Comparison of ENCODE assay signal across 1 cellular context in the genomic region with DNA sequence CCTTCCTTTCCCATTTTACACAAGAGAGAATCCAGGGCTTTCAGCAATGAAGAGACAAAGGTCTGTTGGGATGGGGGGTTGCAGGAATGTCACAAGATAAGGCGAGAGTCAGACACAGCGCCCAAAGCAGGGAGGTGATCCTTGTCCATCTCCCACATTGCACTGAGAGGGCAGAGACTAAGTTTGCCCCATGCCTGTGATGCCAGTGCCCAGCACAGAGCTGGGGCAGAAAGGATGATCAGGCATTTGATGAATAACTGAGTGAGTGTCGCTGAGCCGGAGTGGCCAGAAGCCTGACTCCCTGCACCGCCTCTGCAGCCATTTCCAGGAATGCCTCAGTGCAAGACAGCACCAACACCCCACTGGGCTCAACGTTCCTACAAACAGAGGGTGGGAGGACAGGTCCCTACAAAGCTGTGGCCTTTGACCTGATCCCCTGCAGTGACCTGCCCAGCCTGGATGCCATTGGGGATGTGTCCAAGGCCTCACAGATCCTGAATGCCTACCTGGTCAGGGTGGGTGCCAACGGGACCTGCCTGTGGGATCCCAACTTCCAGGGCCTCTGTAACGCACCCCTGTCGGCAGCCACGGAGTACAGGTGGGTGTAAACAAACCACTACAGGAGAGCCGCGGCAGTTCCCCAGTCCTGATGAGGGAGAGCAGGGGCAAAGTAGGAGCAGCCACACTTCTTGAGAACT.
A peak's percentile ranks its signal among the peaks of the same experiment; 100 is the strongest.
TF ChIP-seq lines count a peak whose summit lies in the region.

No MANE protein-coding gene starts in this region.

TF ChIP-seq in HepG2, 621 proteins besides CTCF, POLR2A, EP300 and RAD21 (continued from another document and continues in another):
- TF ChIP-seq BCL3 (CRISPR knock-in tag; IDR thresholded peaks at IDR 0.05) (no peak), EED (CRISPR knock-in tag; IDR thresholded peaks at IDR 0.05) (no peak), BRCA1 (CRISPR knock-in tag; IDR thresholded peaks at IDR 0.05) (no peak), PRDM4 (CRISPR knock-in tag; IDR thresholded peaks at IDR 0.05; ENCODE audit: borderline replicate concordance) (no peak), BRD4 (CRISPR knock-in tag; IDR thresholded peaks at IDR 0.05) (no peak; the same call in 1 of the 2 replicates), ZNF274 (CRISPR knock-in tag; IDR thresholded peaks at IDR 0.05) (0 out of 2 replicates have a peak, but pooled peaks have one; percentile 61), EEA1 (CRISPR knock-in tag; IDR thresholded peaks at IDR 0.05; ENCODE audit: borderline replicate concordance) (no peak), ATF7 (IDR thresholded peaks at IDR 0.05) (no peak), ATF7 (CRISPR knock-in tag; IDR thresholded peaks at IDR 0.05) (no peak), SRSF9 (IDR thresholded peaks at IDR 0.05; ENCODE audit: borderline replicate concordance, insufficient read depth, low read depth, low read length, poor library complexity, severe bottlenecking) (no peak), ERF (CRISPR knock-in tag; IDR thresholded peaks at IDR 0.05) (no peak), HOXA5 (CRISPR knock-in tag; IDR thresholded peaks at IDR 0.05) (no peak), ZKSCAN5 (CRISPR knock-in tag; IDR thresholded peaks at IDR 0.05) (no peak), ELF4 (CRISPR knock-in tag; IDR thresholded peaks at IDR 0.05; ENCODE audit: borderline replicate concordance) (no peak), ZNF605 (CRISPR knock-in tag; IDR thresholded peaks at IDR 0.05) (no peak), SNAI1 (CRISPR knock-in tag; IDR thresholded peaks at IDR 0.05; ENCODE audit: borderline replicate concordance) (no peak), ZMYM4 (CRISPR knock-in tag; IDR thresholded peaks at IDR 0.05) (peak; percentile 34; the same call in 1 of the 2 replicates), MLX (CRISPR knock-in tag; IDR thresholded peaks at IDR 0.05) (no peak), MEF2D (CRISPR knock-in tag; IDR thresholded peaks at IDR 0.05) (no peak), ZNF547 (CRISPR knock-in tag; IDR thresholded peaks at IDR 0.05) (no peak), CEBPG (CRISPR knock-in tag; IDR thresholded peaks at IDR 0.05) (peak; percentile 60), ZNF451 (CRISPR knock-in tag; IDR thresholded peaks at IDR 0.05) (no peak), DMAP1 (CRISPR knock-in tag; IDR thresholded peaks at IDR 0.05) (peak; percentile 60; the same call in 1 of the 2 replicates), MEIS2 (CRISPR knock-in tag; IDR thresholded peaks at IDR 0.05) (no peak), HDAC6 (IDR thresholded peaks at IDR 0.05; ENCODE audit: low read depth, low read length) (no peak), NFRKB (IDR thresholded peaks at IDR 0.05) (no peak), ZNF570 (CRISPR knock-in tag; IDR thresholded peaks at IDR 0.05; ENCODE audit: borderline replicate concordance) (no peak), NFIC (IDR thresholded peaks at IDR 0.05; ENCODE audit: low read length) (no peak), RBM39 (IDR thresholded peaks at IDR 0.05; ENCODE audit: low read depth, low read length, poor library complexity, severe bottlenecking) (no peak), SP2 (CRISPR knock-in tag; IDR thresholded peaks at IDR 0.05) (no peak), CREB1 (IDR thresholded peaks at IDR 0.05) (no peak), CREB1 (CRISPR knock-in tag; IDR thresholded peaks at IDR 0.05) (no peak), ADNP (CRISPR knock-in tag; IDR thresholded peaks at IDR 0.05) (0 out of 2 replicates have a peak, but pooled peaks have one; percentile 20), PRMT3 (CRISPR knock-in tag; IDR thresholded peaks at IDR 0.05; ENCODE audit: borderline replicate concordance, low read depth) (no peak), SCMH1 (CRISPR knock-in tag; IDR thresholded peaks at IDR 0.05; ENCODE audit: borderline replicate concordance) (no peak), ZNF251 (CRISPR knock-in tag; IDR thresholded peaks at IDR 0.05) (no peak), ONECUT2 (CRISPR knock-in tag; IDR thresholded peaks at IDR 0.05) (no peak), ASH2L (IDR thresholded peaks at IDR 0.05; ENCODE audit: insufficient read length, low read depth, low read length) (peak; percentile 31), KDM6A (CRISPR knock-in tag; IDR thresholded peaks at IDR 0.05; ENCODE audit: low read depth) (no peak), AHDC1 (CRISPR knock-in tag; IDR thresholded peaks at IDR 0.05; ENCODE audit: borderline replicate concordance) (no peak), MBD4 (IDR thresholded peaks at IDR 0.05; ENCODE audit: borderline replicate concordance, low read length) (no peak), TMF1 (CRISPR knock-in tag; IDR thresholded peaks at IDR 0.05; ENCODE audit: low read depth) (no peak), ZNF556 (CRISPR knock-in tag; IDR thresholded peaks at IDR 0.05; ENCODE audit: borderline replicate concordance) (no peak), NFKBIZ (CRISPR knock-in tag; IDR thresholded peaks at IDR 0.05) (no peak), PLRG1 (conservative IDR thresholded peaks at IDR 0.05) (no peak), ZFP62 (CRISPR knock-in tag; IDR thresholded peaks at IDR 0.05) (no peak), RFXAP (CRISPR knock-in tag; IDR thresholded peaks at IDR 0.05; ENCODE audit: borderline replicate concordance) (no peak), TAF15 (IDR thresholded peaks at IDR 0.05; ENCODE audit: low read depth, low read length, poor library complexity, severe bottlenecking) (no peak), KLF6 (CRISPR knock-in tag; IDR thresholded peaks at IDR 0.05) (no peak), KLF16 (CRISPR knock-in tag; IDR thresholded peaks at IDR 0.05) (no peak), ZNF567 (CRISPR knock-in tag; IDR thresholded peaks at IDR 0.05; ENCODE audit: borderline replicate concordance) (no peak), TP53 (CRISPR knock-in tag; conservative IDR thresholded peaks at IDR 0.05) (no peak), ZNF33B (CRISPR knock-in tag; IDR thresholded peaks at IDR 0.05) (no peak), TSC22D2 (CRISPR knock-in tag; IDR thresholded peaks at IDR 0.05; ENCODE audit: borderline replicate concordance) (no peak), ZZZ3 (CRISPR knock-in tag; IDR thresholded peaks at IDR 0.05; ENCODE audit: borderline replicate concordance) (no peak), GPBP1L1 (CRISPR knock-in tag; IDR thresholded peaks at IDR 0.05) (no peak), HOXD1 (CRISPR knock-in tag; IDR thresholded peaks at IDR 0.05) (no peak), SKI (IDR thresholded peaks at IDR 0.05; ENCODE audit: partially characterized antibody) (no peak), ZNF768 (CRISPR knock-in tag; IDR thresholded peaks at IDR 0.05) (peak; percentile 30; the same call in 1 of the 2 replicates), DDIT3 (CRISPR knock-in tag; IDR thresholded peaks at IDR 0.05) (no peak)
- TF ChIP-seq, protein P1, sequence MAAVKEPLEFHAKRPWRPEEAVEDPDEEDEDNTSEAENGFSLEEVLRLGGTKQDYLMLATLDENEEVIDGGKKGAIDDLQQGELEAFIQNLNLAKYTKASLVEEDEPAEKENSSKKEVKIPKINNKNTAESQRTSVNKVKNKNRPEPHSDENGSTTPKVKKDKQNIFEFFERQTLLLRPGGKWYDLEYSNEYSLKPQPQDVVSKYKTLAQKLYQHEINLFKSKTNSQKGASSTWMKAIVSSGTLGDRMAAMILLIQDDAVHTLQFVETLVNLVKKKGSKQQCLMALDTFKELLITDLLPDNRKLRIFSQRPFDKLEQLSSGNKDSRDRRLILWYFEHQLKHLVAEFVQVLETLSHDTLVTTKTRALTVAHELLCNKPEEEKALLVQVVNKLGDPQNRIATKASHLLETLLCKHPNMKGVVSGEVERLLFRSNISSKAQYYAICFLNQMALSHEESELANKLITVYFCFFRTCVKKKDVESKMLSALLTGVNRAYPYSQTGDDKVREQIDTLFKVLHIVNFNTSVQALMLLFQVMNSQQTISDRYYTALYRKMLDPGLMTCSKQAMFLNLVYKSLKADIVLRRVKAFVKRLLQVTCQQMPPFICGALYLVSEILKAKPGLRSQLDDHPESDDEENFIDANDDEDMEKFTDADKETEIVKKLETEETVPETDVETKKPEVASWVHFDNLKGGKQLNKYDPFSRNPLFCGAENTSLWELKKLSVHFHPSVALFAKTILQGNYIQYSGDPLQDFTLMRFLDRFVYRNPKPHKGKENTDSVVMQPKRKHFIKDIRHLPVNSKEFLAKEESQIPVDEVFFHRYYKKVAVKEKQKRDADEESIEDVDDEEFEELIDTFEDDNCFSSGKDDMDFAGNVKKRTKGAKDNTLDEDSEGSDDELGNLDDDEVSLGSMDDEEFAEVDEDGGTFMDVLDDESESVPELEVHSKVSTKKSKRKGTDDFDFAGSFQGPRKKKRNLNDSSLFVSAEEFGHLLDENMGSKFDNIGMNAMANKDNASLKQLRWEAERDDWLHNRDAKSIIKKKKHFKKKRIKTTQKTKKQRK (IDR thresholded peaks at IDR 0.05; ENCODE audit: low read length), result no peak
